9 cellular contexts compared by ENCODE assay signal in the genomic region with DNA sequence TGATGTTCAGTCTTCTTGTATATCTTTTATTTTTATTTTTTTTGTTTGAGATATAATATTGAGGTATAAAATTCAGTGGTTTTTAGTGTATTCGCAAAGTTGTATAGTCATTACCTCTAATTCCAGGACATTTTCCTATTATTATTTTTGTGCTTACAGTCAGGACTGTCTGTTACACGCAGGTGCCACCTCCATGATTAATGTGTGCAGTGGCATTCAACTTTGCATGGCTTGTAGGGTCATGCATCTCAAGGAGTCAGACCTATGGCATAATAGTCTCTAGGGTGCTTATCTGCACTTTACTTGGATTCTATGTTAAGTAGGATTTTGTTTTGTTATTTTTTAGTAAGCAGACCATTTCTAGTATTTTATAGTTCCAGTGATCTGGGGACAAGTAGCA. TPM values are rescaled to one million over a fixed set of nuclear protein-coding genes. Genes with fewer than 3 reads are reported as not detected.
DNase-seq lines count a peak whose midpoint lies in the region; ATAC-seq, FAIRE-seq and TF ChIP-seq lines count a peak whose summit lies in the region.
"Had no signal": no experiment of that assay in that cellular context is flagged by ENCODE, and none has a peak within 500 bp of the region (broad histone marks: within the 10 kb centered on the region; RNA-seq: fewer than 3 reads in every experiment).

No MANE protein-coding gene starts in this region.

- POLR2A ChIA-PET in GM12878 (lab: Charles Lee) = interaction anchor here (0.9 to 1.9 kb wide), 3 partner anchors 10 to 57 kb away, joined by 3 to 5 read pairs (median 5); partner anchors contain the start of gene EIF4G2

- H3K9me3 ChIP-seq in heart left ventricle = no peaks in the 10 kb centered on the region
- H3K9me3 ChIP-seq in GM12878 (replicated peaks; ENCODE audit: control insufficient read depth, insufficient read depth, low read length) = no peaks in the 10 kb centered on the region
- H3K9me3 ChIP-seq in lung (ENCODE audit: control insufficient read depth in 2 of 2, insufficient read depth in 1 of 2, low read length in 1 of 2) = no peaks in the 10 kb centered on the region

- in situ Hi-C loops in GM12878 (cut with MboI) = no loop called here

- DNase-seq in heart left ventricle = no peak
- no peak for DNase-seq in Right ventricle myocardium inferior (ENCODE audit: missing footprints)
- DNase-seq in GM12878 (ENCODE audit: low read depth, low spot score) = no peak
- no peak for DNase-seq in lung (ENCODE audit: low spot score)
- DNase-seq in HuH-7 (ENCODE audit: low spot score) = no peak
- no peak for DNase-seq in SK-N-DZ (ENCODE audit: low spot score)

- no peaks in the 10 kb centered on the region for H4K20me1 ChIP-seq in GM12878 (ENCODE audit: control insufficient read depth, insufficient read depth)

- peaks cover 21% of the 10 kb centered on the region for H3K79me2 ChIP-seq in GM12878 (ENCODE audit: control insufficient read depth, insufficient read depth, low read length)

- no peaks in the 10 kb centered on the region for H3K27me3 ChIP-seq in heart left ventricle
- no peaks in the 10 kb centered on the region for H3K27me3 ChIP-seq in GM12878 (replicated peaks in 1 of 2; ENCODE audit: control insufficient read depth in 2 of 2, insufficient read depth in 2 of 2, low read length in 1 of 2)
- no peaks in the 10 kb centered on the region for H3K27me3 ChIP-seq in lung (ENCODE audit: control insufficient read depth, insufficient read depth)

- peak overlapping the region; percentile 94 for H3K9ac ChIP-seq in GM12878 (ENCODE audit: control insufficient read depth, insufficient read depth, low read length)

- H2AFZ ChIP-seq in GM12878 (ENCODE audit: control insufficient read depth, low read depth, low read length) = no peak overlapping the region; the same call in 1 of the 2 replicates

- H3K4me1 ChIP-seq in heart left ventricle = peaks cover 0 to 25% (median 14%) of the 10 kb centered on the region in 12 donors
- peaks cover 3% of the 10 kb centered on the region; the same call in 1 of the 2 replicates for H3K4me1 ChIP-seq in GM12878 (ENCODE audit: control insufficient read depth, insufficient read depth, low read length)
- H3K4me1 ChIP-seq in lung (ENCODE audit: control insufficient read depth in 2 of 2, insufficient read depth in 2 of 2, low read length in 2 of 2) = peaks cover 1 to 7% of the 10 kb centered on the region in 2 donors
- peaks cover 2% of the 10 kb centered on the region for H3K4me1 ChIP-seq in urinary bladder (ENCODE audit: insufficient read depth)

- H3K27ac ChIP-seq in heart left ventricle = peak overlapping the region in 4 of 12 donors; percentile 89 to 97 (median 92)
- peak overlapping the region; percentile 93 for H3K27ac ChIP-seq in GM12878 (ENCODE audit: control insufficient read depth, insufficient read depth)
- peak overlapping the region in 1 of 2 donors; percentile 95 for H3K27ac ChIP-seq in lung (ENCODE audit: low read depth in 1 of 2, low read length in 1 of 2)
- no peak overlapping the region for H3K27ac ChIP-seq in urinary bladder (ENCODE audit: low read depth)

- intact Hi-C loops in heart left ventricle (cut with DNase I) = loop anchor here in 1 of 10 donors (5.0 kb wide), 1 partner anchor 55 kb away; the partner anchor contains the start of gene EIF4G2
- intact Hi-C loops in Right ventricle myocardium inferior (cut with DNase I) = no loop called here
- intact Hi-C loops in GM12878 (cut with micrococcal nuclease; ENCODE audit: unreplicated experiment) = loop anchor here (5.0 kb wide), 3 partner anchors 55 to 295 kb away; partner anchors contain the start of genes AMPD3, EIF4G2 and ZBED5

- RAD21 ChIA-PET in GM12878 (lab: Charles Lee; ENCODE audit: unreplicated experiment) = no interaction called here

- ATAC-seq in heart left ventricle = no peak
- ATAC-seq in Right ventricle myocardium inferior = no peak
- ATAC-seq in GM12878 = 0 out of 3 replicates have a peak, but pooled peaks have one; percentile 13
- ATAC-seq in lung (ENCODE audit: insufficient read depth, low FRiP score) = no peak
- ATAC-seq in HG02970 (IDR thresholded peaks at IDR 0.05; ENCODE audit: low FRiP score, unreplicated experiment) = no peak

- peak overlapping the region; percentile 64 for H3K4me2 ChIP-seq in GM12878 (ENCODE audit: control insufficient read depth, insufficient read depth)

- TF ChIP-seq RAD21 in GM12878 (IDR thresholded peaks at IDR 0.05; ENCODE audit: insufficient read depth, low read depth, low read length) = no peak

- 38 to 50% (median 48%) methylated on average over 2 of the region's 2 CpGs for WGBS in heart left ventricle, 4 donors
- WGBS in GM12878 (ENCODE audit: insufficient coverage, insufficient replicate concordance, low lambda C conversion rate, missing lambda C conversion rate) = 27% methylated on average over 2 of the region's 2 CpGs
- WGBS in lung, 2 donors = 38 to 44% methylated on average over 2 of the region's 2 CpGs
- 42% methylated on average over 2 of the region's 2 CpGs for WGBS in urinary bladder

- TF ChIP-seq CTCF in heart left ventricle (IDR thresholded peaks at IDR 0.05) (no peak), GM12878 (IDR thresholded peaks at IDR 0.05 in 2 of 3, conservative IDR thresholded peaks at IDR 0.05 in 1 of 3; ENCODE audit: control insufficient read depth in 2 of 3, extremely low read depth in 1 of 3, insufficient read depth in 1 of 3, low read depth in 3 of 3, low read length in 3 of 3) (no peak), lung (IDR thresholded peaks at IDR 0.05; ENCODE audit: control extremely low read depth, extremely low read depth) (no peak)

- peak overlapping the region; percentile 61 to 98 (median 92) for H3K4me3 ChIP-seq in heart left ventricle
- peak overlapping the region; percentile 92 for H3K4me3 ChIP-seq in GM12878
- H3K4me3 ChIP-seq in lung = peak overlapping the region; percentile 79
- H3K4me3 ChIP-seq in urinary bladder (ENCODE audit: low read depth, low read length) = peak overlapping the region; percentile 82

- CTCF ChIA-PET in GM12878 (lab: Yijun Ruan, JAX) = interaction anchor here (0.6 to 3.3 kb wide), 4 partner anchors 10 to 107 kb away, joined by 3 to 23 read pairs (median 13); no protein-coding TSS in a partner anchor

- SMC1A ChIA-PET in GM12878 (lab: Charles Lee; ENCODE audit: uncharacterized antibody, unreplicated experiment) = interaction anchor here (0.9 to 1.2 kb wide), 5 partner anchors 10 to 225 kb away, joined by 3 to 5 read pairs (median 5); partner anchors contain the start of gene EIF4G2

- H3K36me3 ChIP-seq in heart left ventricle = peaks cover 0 to 46% (median 3%) of the 10 kb centered on the region in 9 donors
- H3K36me3 ChIP-seq in GM12878 (ENCODE audit: control insufficient read depth in 2 of 2, insufficient read depth in 2 of 2, low read length in 1 of 2) = peaks cover under 1 to 12% of the 10 kb centered on the region in 2 experiments
- peaks cover 5 to 6% of the 10 kb centered on the region in 2 donors for H3K36me3 ChIP-seq in lung (ENCODE audit: control insufficient read depth in 2 of 2, insufficient read depth in 2 of 2, low read length in 2 of 2)
- H3K36me3 ChIP-seq in urinary bladder (ENCODE audit: insufficient read depth) = peaks cover under 1% of the 10 kb centered on the region

- BruUV-seq in GM12878 (replicated peaks; lab: Mats Ljungman, UMichigan) = TSS peak; percentile 55

- TF ChIP-seq POLR2A in heart left ventricle (IDR thresholded peaks at IDR 0.05) = no peak
- TF ChIP-seq POLR2A in GM12878 (IDR thresholded peaks at IDR 0.05; ENCODE audit: low read depth, low read length) = no peak

- no peak for FAIRE-seq in GM12878 (lab: Jason Lieb, UNC)

- no peak for TF ChIP-seq EP300 in GM12878 (IDR thresholded peaks at IDR 0.05; ENCODE audit: borderline replicate concordance in 1 of 2, control insufficient read depth in 1 of 2, low read depth in 2 of 2, low read length in 2 of 2)

RNA-seq across cellular contexts. Expression of gene CTR9, which starts 1.0 kb away (rescaled TPM):
- total RNA-seq in heart left ventricle (10 to 100 TPM; 14.7 to 28.4 (median 20.8) TPM), Right ventricle myocardium inferior (20.6 TPM), GM12878 (2014; rRNA removed) (23.9 and 28.7 TPM in 2 replicates), GM12878 (2014; rRNA removed; fragmentation: Illumina TruSeq; extraction: Trizol) (28.9 and 33.1 TPM in 2 replicates), GM12878 (2021) (40.4 and 43.2 TPM in 2 replicates), lung (10 to 100 TPM; 26.2 to 40.0 TPM), urinary bladder (38.3 TPM)
- polyA plus RNA-seq in heart left ventricle (10 to 100 TPM in 1 of 2 donors, 1 to 10 TPM in 1; 9.4 to 18.3 TPM), GM12878 (2011; rRNA removed) (20.5 and 29.0 TPM in 2 replicates), GM12878 (2014; fragmentation: Illumina TruSeq; extraction: Trizol) (50.0 and 50.3 TPM in 2 replicates), GM12878 (2014; fragmentation: Nextera tagmentation; extraction: Ambion mirVana) (10 to 100 TPM; 13.9 to 24.3 TPM), GM12878 (2014; rRNA removed) (24.0 and 24.6 TPM in 2 replicates), GM12878 (2016; fragmentation: Nextera tagmentation; extraction: Ambion mirVana) (10 to 100 TPM; 53.0 to 54.9 TPM), lung (10 to 100 TPM; 13.2 to 18.1 TPM), urinary bladder (18.9 TPM)
- 37.2 and 44.3 TPM in 2 replicates for total RNA-seq in GM12878 (2013; cell fraction: nucleolus; rRNA removed)
- polyA plus RNA-seq in GM12878 (2011; ENCODE audit: low read depth) = 19.6 TPM
- 14.0 and 14.5 TPM in 2 replicates for polyA plus RNA-seq in GM12878 (2011; cell fraction: cytosol; rRNA removed)
- 14.5 and 23.3 TPM in 2 replicates for polyA plus RNA-seq in GM12878 (2011; cell fraction: nucleus; rRNA removed)
- polyA plus RNA-seq in GM12878 (2012) = 20.5 and 24.2 TPM in 2 replicates
- 14.5 and 29.4 TPM in 2 replicates for polyA minus RNA-seq in GM12878 (2011; rRNA and poly(A)+ RNA removed)
- polyA minus RNA-seq in GM12878 (2011; cell fraction: cytosol; rRNA and poly(A)+ RNA removed) = 11.1 and 13.5 TPM in 2 replicates
- polyA minus RNA-seq in GM12878 (2011; cell fraction: nucleus; rRNA and poly(A)+ RNA removed) = 9.3 and 13.8 TPM in 2 replicates
- polyA plus RNA-seq in SK-N-DZ (2014; cell fraction: cytosol; rRNA removed) = 13.2 and 16.4 TPM in 2 replicates
- 9.6 and 19.8 TPM in 2 replicates for polyA plus RNA-seq in SK-N-DZ (2014; cell fraction: nucleus; rRNA removed)

RNA-seq across cellular contexts. Expression of gene EIF4G2, which starts 56.7 kb away (rescaled TPM):
- total RNA-seq in heart left ventricle (1,000 to 10,000 TPM in 1 of 9 donors, 100 to 1,000 TPM in 8; 473 to 1,111 (median 849) TPM), Right ventricle myocardium inferior (752 TPM), GM12878 (2014; rRNA removed) (882 and 914 TPM in 2 replicates), GM12878 (2014; rRNA removed; fragmentation: Illumina TruSeq; extraction: Trizol) (587 and 614 TPM in 2 replicates), GM12878 (2021) (833 and 857 TPM in 2 replicates), lung (100 to 1,000 TPM; 750 to 932 TPM), urinary bladder (646 TPM)
- polyA plus RNA-seq in heart left ventricle (100 to 1,000 TPM; 142 to 428 TPM), GM12878 (2011; rRNA removed) (539 and 746 TPM in 2 replicates), GM12878 (2014; fragmentation: Illumina TruSeq; extraction: Trizol) (813 and 914 TPM in 2 replicates), GM12878 (2014; fragmentation: Nextera tagmentation; extraction: Ambion mirVana) (100 to 1,000 TPM; 210 to 317 TPM), GM12878 (2014; rRNA removed) (395 and 419 TPM in 2 replicates), GM12878 (2016; fragmentation: Nextera tagmentation; extraction: Ambion mirVana) (1,000 to 10,000 TPM; 1,072 to 1,104 TPM), lung (100 to 1,000 TPM; 189 to 325 TPM), urinary bladder (381 TPM)
- 381 and 400 TPM in 2 replicates for total RNA-seq in GM12878 (2013; cell fraction: nucleolus; rRNA removed)
- 305 TPM for polyA plus RNA-seq in GM12878 (2011; ENCODE audit: low read depth)
- 257 and 279 TPM in 2 replicates for polyA plus RNA-seq in GM12878 (2011; cell fraction: cytosol; rRNA removed)
- polyA plus RNA-seq in GM12878 (2011; cell fraction: nucleus; rRNA removed) = 430 and 448 TPM in 2 replicates
- polyA plus RNA-seq in GM12878 (2012) = 329 and 416 TPM in 2 replicates
- 464 and 599 TPM in 2 replicates for polyA minus RNA-seq in GM12878 (2011; rRNA and poly(A)+ RNA removed)
- 431 and 495 TPM in 2 replicates for polyA minus RNA-seq in GM12878 (2011; cell fraction: cytosol; rRNA and poly(A)+ RNA removed)
- 238 and 372 TPM in 2 replicates for polyA minus RNA-seq in GM12878 (2011; cell fraction: nucleus; rRNA and poly(A)+ RNA removed)
- polyA plus RNA-seq in SK-N-DZ (2014; cell fraction: cytosol; rRNA removed) = 600 and 624 TPM in 2 replicates
- polyA plus RNA-seq in SK-N-DZ (2014; cell fraction: nucleus; rRNA removed) = 541 and 569 TPM in 2 replicates

RNA-seq across cellular contexts. Expression of gene IRAG1, which starts 58.5 kb away (rescaled TPM):
- total RNA-seq in heart left ventricle (10 to 100 TPM in 1 of 9 donors, 1 to 10 TPM in 8; 3.7 to 10.6 (median 6.2) TPM), Right ventricle myocardium inferior (5.9 TPM), GM12878 (2014; rRNA removed) (under 0.01 and 0.06 TPM in 2 replicates), GM12878 (2014; rRNA removed; fragmentation: Illumina TruSeq; extraction: Trizol) (0.05 and 0.18 TPM in 2 replicates), GM12878 (2021) (0.03 and 0.40 TPM in 2 replicates), lung (10 to 100 TPM; 16.1 to 17.0 TPM), urinary bladder (60.1 TPM)
- polyA plus RNA-seq in heart left ventricle (1 to 10 TPM; 3.0 to 3.4 TPM), GM12878 (2011; rRNA removed) (0.01 TPM in 1 of 2 replicates, not detected in the other), GM12878 (2014; fragmentation: Illumina TruSeq; extraction: Trizol) (0.06 TPM in 1 of 2 replicates, not detected in the other), GM12878 (2014; fragmentation: Nextera tagmentation; extraction: Ambion mirVana) (under 1 TPM in 1 of 2 experiments, not detected in 1; 0.02 TPM), GM12878 (2014; rRNA removed) (0.04 and 0.08 TPM in 2 replicates), GM12878 (2016; fragmentation: Nextera tagmentation; extraction: Ambion mirVana) (not detected), lung (10 to 100 TPM in 1 of 2 donors, 1 to 10 TPM in 1; 2.8 to 10.4 TPM), urinary bladder (75.9 TPM)
- total RNA-seq in GM12878 (2013; cell fraction: nucleolus; rRNA removed) = 0.07 and 0.08 TPM in 2 replicates
- polyA plus RNA-seq in GM12878 (2011; ENCODE audit: low read depth) = not detected
- under 0.01 and 0.02 TPM in 2 replicates for polyA plus RNA-seq in GM12878 (2011; cell fraction: cytosol; rRNA removed)
- polyA plus RNA-seq in GM12878 (2011; cell fraction: nucleus; rRNA removed) = 0.01 TPM in 1 of 2 replicates, not detected in the other
- 0.22 TPM in 1 of 2 replicates, not detected in the other for polyA plus RNA-seq in GM12878 (2012)
- 0.07 TPM in 1 of 2 replicates, not detected in the other for polyA minus RNA-seq in GM12878 (2011; rRNA and poly(A)+ RNA removed)
- not detected in 2 replicates for polyA minus RNA-seq in GM12878 (2011; cell fraction: cytosol; rRNA and poly(A)+ RNA removed)
- polyA minus RNA-seq in GM12878 (2011; cell fraction: nucleus; rRNA and poly(A)+ RNA removed) = not detected in 2 replicates
- 2.8 and 3.1 TPM in 2 replicates for polyA plus RNA-seq in SK-N-DZ (2014; cell fraction: cytosol; rRNA removed)
- polyA plus RNA-seq in SK-N-DZ (2014; cell fraction: nucleus; rRNA removed) = 8.2 and 9.2 TPM in 2 replicates
- total RNA-seq: NCI-H460 had no signal
